1 cellular context compared by ENCODE assay signal in the genomic region with DNA sequence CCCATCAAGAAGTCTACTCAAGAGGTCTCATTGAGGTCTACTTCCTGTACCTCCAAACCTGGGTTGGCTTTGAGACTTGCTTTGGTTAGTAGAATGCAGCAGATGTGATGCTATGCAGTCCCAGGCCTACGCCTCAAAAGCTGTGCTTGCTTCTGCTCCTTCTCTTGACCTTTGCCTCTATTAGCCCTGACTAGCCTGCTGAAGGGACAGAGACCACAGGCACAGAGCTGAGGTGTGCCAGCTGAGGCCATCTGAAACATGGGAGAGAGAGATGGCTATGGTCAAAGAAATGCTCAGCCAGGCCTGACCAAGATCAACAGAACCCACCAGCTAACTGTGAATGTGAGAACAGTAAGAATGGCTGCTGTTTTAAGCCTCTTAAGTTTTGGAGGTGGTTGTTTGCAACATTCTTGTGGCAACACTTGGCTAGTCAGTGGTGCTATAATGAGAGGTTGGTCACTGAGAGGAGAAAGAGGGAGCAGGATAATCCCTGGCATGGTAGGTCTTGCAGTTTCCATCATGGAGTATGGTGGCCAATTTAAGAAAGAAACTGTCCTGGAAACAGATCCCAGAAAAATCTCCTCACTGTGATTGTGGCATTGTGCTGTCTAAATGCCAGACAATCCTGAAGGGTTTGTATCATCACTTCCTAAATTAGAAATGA.
TF ChIP-seq lines count a peak whose summit lies in the region.

No MANE protein-coding gene starts in this region.

TF ChIP-seq in liver, 16 proteins besides CTCF, POLR2A, EP300 and RAD21 (continued from another document):
- TF ChIP-seq, protein P1, sequence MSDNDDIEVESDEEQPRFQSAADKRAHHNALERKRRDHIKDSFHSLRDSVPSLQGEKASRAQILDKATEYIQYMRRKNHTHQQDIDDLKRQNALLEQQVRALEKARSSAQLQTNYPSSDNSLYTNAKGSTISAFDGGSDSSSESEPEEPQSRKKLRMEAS (IDR thresholded peaks at IDR 0.05): no peak
- no peak for TF ChIP-seq FOXA1 (IDR thresholded peaks at IDR 0.05)
- TF ChIP-seq TAF1 (conservative IDR thresholded peaks at IDR 0.05): no peak
- peak; percentile 70 for TF ChIP-seq SP1 (IDR thresholded peaks at IDR 0.05)
- TF ChIP-seq HNF4G (IDR thresholded peaks at IDR 0.05): no peak
- no peak for TF ChIP-seq ATF3 (IDR thresholded peaks at IDR 0.05)
- TF ChIP-seq HNF4A (conservative IDR thresholded peaks at IDR 0.05): peak; percentile 51 to 71
- TF ChIP-seq FOXA2 (IDR thresholded peaks at IDR 0.05): no peak
